9 cellular contexts compared by ENCODE assay signal in the genomic region with DNA sequence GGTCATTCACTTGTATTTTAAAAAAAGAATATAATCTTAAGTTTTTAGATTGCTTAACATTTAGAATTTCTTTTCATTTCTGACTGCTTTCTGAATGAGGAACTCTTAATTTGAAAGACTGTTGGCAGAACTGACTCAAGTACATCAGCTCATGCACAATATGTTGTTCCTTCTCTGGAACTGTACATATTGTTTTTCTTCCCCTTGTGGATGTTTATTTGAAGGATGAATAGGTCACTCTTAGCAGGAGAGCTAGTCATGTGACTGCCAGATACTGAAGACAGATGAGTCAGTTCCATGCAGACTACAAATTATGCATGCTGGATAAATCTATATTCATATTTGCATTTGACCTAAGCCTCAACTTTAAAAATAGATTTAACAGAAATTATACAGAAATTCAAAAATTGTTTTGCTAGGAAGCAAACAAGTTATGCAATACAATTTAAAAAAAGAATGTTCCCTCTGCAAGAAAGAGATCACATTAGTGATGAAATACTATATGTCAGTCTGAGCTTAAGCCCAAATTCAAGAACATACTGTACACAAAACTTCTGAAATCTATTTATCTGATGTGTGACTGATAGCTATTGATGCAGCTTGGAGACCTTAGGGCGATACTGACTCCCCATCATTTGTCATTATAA.
A peak's percentile ranks its signal among the peaks of the same experiment; 100 is the strongest.
DNase-seq lines count a peak whose midpoint lies in the region; ATAC-seq, FAIRE-seq and TF ChIP-seq lines count a peak whose summit lies in the region.
"Had no signal": no experiment of that assay in that cellular context is flagged by ENCODE, and none has a peak within 500 bp of the region (broad histone marks: within the 10 kb centered on the region; RNA-seq: fewer than 3 reads in every experiment).

No MANE protein-coding gene starts in this region.

- 57% methylated on average over 1 of the region's 1 CpG for WGBS in A549 (ENCODE audit: missing lambda C conversion rate)
- WGBS in ovary, 3 donors: 70 to 82% (median 77%) methylated on average over 1 of the region's 1 CpG

- TF ChIP-seq CTCF in A549 (IDR thresholded peaks at IDR 0.05) (no peak), left lung (IDR thresholded peaks at IDR 0.05) (no peak), ovary (IDR thresholded peaks at IDR 0.05) (peak in 1 of 3 donors; percentile 47)

- intact Hi-C loops in left lung (cut with DNase I) (no loop called here), ovary (cut with DNase I) (no loop called here)

- H3K4me3 ChIP-seq in A549 (no peak overlapping the region), left lung (no peak overlapping the region), ovary (no peak overlapping the region)

- CTCF ChIA-PET in A549 (lab: Yijun Ruan, JAX): no interaction called here

- no peak for FAIRE-seq in A549 (lab: Jason Lieb, UNC)

- peak overlapping the region; percentile 44 for H3K4me2 ChIP-seq in A549

- TF ChIP-seq EP300 in A549 (IDR thresholded peaks at IDR 0.05) (no peak), ovary (IDR thresholded peaks at IDR 0.05) (no peak)

- TF ChIP-seq POLR2A in A549 (IDR thresholded peaks at IDR 0.05; ENCODE audit: low read length) (no peak), ovary (IDR thresholded peaks at IDR 0.05) (no peak)

- H3K9me3 ChIP-seq in A549 (no peaks in the 10 kb centered on the region), left lung (no peaks in the 10 kb centered on the region), ovary (no peaks in the 10 kb centered on the region)

- H3K27ac ChIP-seq in A549 (peak overlapping the region; percentile 61 to 68; a peak in 5 of 6 replicates), left lung (peak overlapping the region in 1 of 2 donors; percentile 40), ovary (no peak overlapping the region)

- H3K36me3 ChIP-seq in left lung (no peaks in the 10 kb centered on the region), ovary (no peaks in the 10 kb centered on the region)

- H3K27me3 ChIP-seq in left lung: no peaks in the 10 kb centered on the region
- H3K27me3 ChIP-seq in ovary: no peaks in the 10 kb centered on the region

- H3K4me1 ChIP-seq in A549: peaks cover 20% of the 10 kb centered on the region
- H3K4me1 ChIP-seq in left lung: no peaks in the 10 kb centered on the region
- peaks cover 5% of the 10 kb centered on the region for H3K4me1 ChIP-seq in ovary (ENCODE audit: insufficient read depth)

- ATAC-seq in A549: peak; percentile 58 to 83; a peak in 4 of 6 replicates
- ATAC-seq in left lung: peak; percentile 84
- no peak for ATAC-seq in GM19467 (IDR thresholded peaks at IDR 0.05; ENCODE audit: unreplicated experiment)
- no peak for ATAC-seq in HG03521 (IDR thresholded peaks at IDR 0.05; ENCODE audit: unreplicated experiment)

- DNase-seq in A549 (ENCODE audit: low read depth in 1 of 2, low spot score in 1 of 2): peak; percentile 20 to 36
- peak; percentile 96 for DNase-seq in LHCN-M2 (ENCODE audit: low read depth)
- peak; percentile 93 for DNase-seq in brain pericyte (ENCODE audit: low read depth, low spot score)
- no peak for DNase-seq in left lung
- DNase-seq in ureter (ENCODE audit: low spot score): no peak
- no peak for DNase-seq in ovary
- DNase-seq: DND-41 had no signal

- POLR2A ChIA-PET in A549 (lab: Yijun Ruan, JAX): no interaction called here

- TF ChIP-seq RAD21 in A549 (conservative IDR thresholded peaks at IDR 0.05 in 1 of 2, IDR thresholded peaks at IDR 0.05 in 1 of 2): no peak

TF ChIP-seq in A549, 52 proteins besides CTCF, POLR2A, EP300 and RAD21:
- no peak for TF ChIP-seq NR3C1 (IDR thresholded peaks at IDR 0.05)
- no peak for TF ChIP-seq FOSL2 (IDR thresholded peaks at IDR 0.05)
- TF ChIP-seq FOSL2 (CRISPR knock-in tag; IDR thresholded peaks at IDR 0.05): peak; percentile 17; the same call in 1 of the 2 replicates
- TF ChIP-seq, protein P1, sequence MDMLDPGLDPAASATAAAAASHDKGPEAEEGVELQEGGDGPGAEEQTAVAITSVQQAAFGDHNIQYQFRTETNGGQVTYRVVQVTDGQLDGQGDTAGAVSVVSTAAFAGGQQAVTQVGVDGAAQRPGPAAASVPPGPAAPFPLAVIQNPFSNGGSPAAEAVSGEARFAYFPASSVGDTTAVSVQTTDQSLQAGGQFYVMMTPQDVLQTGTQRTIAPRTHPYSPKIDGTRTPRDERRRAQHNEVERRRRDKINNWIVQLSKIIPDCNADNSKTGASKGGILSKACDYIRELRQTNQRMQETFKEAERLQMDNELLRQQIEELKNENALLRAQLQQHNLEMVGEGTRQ (IDR thresholded peaks at IDR 0.05): peak; percentile 52; the same call in 1 of the 2 replicates
- no peak for TF ChIP-seq EHMT2 (IDR thresholded peaks at IDR 0.05; ENCODE audit: low read depth)
- no peak for TF ChIP-seq CHD2 (IDR thresholded peaks at IDR 0.05; ENCODE audit: low read length, partially characterized antibody)
- no peak for TF ChIP-seq EHF (CRISPR knock-in tag; IDR thresholded peaks at IDR 0.05)
- TF ChIP-seq MYC (IDR thresholded peaks at IDR 0.05; ENCODE audit: borderline replicate concordance, low read length): no peak
- TF ChIP-seq HEYL (CRISPR knock-in tag; IDR thresholded peaks at IDR 0.05): no peak

Comparison
In these comparisons a context has a peak if more than half of its experiments do, and no peak if none do; other contexts are left out.
1. ATAC-seq: peak in A549 (2 of 2) and left lung (single experiment); none in GM19467 (single experiment) and HG03521 (single experiment).
2. DNase-seq: peak in A549 (2 of 2), LHCN-M2 (single experiment) and brain pericyte (single experiment); none in left lung (0 of 2), ureter (single experiment) and ovary (0 of 5).
3. H3K27ac ChIP-seq: peak in A549 (2 of 2); none in ovary (0 of 2).